ENCODE assay signal across 10 cellular contexts in the genomic region with DNA sequence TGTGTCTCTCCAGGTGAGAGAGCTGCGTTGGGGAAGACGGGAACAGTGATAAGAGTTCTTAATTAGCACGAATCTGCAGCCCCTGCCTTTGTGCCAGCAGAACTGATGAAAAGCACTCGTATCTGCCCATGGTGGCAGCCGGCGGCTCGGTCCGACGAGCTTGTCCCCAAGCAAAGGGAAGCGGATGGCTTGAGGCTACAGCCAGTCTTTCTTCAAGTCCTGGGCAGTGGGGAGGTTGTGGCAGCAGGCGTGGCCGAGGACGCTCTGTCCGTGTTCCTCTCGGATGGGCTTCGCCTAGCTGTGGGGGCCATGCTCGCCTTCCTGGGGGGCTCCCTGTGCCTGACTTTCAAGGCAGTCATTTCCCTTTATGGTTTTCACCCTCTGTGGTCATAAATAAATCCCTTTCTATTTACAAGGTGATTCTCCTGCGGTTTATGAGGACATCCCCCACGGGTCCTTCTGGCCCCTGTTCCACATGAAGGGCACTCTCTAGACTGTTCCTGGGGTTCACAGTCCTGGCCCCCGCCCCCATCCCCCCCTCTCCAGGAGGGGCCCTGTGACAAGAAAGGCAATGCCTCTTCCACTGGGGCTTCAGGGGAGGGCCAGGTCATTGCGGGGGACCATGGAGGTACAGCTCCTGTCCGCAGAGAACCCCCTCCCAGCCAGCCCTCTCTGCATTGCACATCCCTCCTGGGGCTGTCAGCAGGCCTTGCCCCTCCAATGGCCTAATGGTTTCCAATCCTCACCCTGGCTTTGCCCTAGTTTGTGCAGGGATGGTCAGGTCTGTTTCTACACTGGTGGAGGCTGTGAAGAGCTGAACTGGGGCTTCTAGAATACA.
"Had no signal": no experiment of that assay in that cellular context is flagged by ENCODE, and none has a peak within 500 bp of the region (broad histone marks: within the 10 kb centered on the region; RNA-seq: fewer than 3 reads in every experiment).

No MANE protein-coding gene starts in this region.

- H3K4me1 ChIP-seq: HAP-1 had no signal

- H3K9ac ChIP-seq: KMS-11 had no signal

- H3K9me3 ChIP-seq: HAP-1 had no signal

- H3K9me3 Mint-ChIP-seq: GM23338 had no signal

- H3K27me3 Mint-ChIP-seq: IgD-negative memory B cell had no signal

- H3K4me1 Mint-ChIP-seq: GM23338, IgD-negative memory B cell had no signal

- H3K27ac Mint-ChIP-seq: GM23338, IgD-negative memory B cell had no signal

- H3K4me2 ChIP-seq: GM23338, KMS-11 had no signal

- H3K27ac ChIP-seq: HL-60, KMS-11 had no signal

- H3K4me3 Mint-ChIP-seq: GM23338, IgD-negative memory B cell had no signal

- H3K4me3 ChIP-seq: GM23338, HAP-1 had no signal

- DNase-seq: H7, Karpas-422, KBM-7 had no signal

- H3K36me3 ChIP-seq: HAP-1 had no signal

- ATAC-seq: GM23338, HCT116, HepG2 had no signal
